18 cellular contexts compared by ENCODE assay signal in the genomic region with DNA sequence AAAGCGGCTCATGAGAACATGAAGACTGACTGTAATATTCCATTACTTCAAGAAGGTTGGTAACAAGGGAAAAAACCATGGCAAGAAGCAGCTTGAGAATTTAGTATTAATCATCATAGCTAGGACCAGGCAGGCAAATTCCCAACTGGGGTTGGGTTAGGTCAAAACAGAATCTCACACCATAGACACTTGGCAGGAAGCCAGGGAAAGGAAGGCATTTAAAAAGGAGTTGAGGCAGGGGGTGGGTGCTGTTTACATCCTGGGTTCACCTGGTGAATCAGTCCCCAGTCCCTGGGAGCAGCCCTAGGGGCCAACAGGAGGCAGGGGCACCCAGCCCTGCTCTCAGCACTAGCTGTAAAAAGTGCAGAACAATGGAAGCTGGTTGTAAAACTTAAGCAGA.
A peak's percentile ranks its signal among the peaks of the same experiment; 100 is the strongest.
DNase-seq lines count a peak whose midpoint lies in the region; ATAC-seq and TF ChIP-seq lines count a peak whose summit lies in the region.
"Had no signal": no experiment of that assay in that cellular context is flagged by ENCODE, and none has a peak within 500 bp of the region (broad histone marks: within the 10 kb centered on the region; RNA-seq: fewer than 3 reads in every experiment).

No MANE protein-coding gene starts in this region.

- H3K9me3 ChIP-seq in RWPE2 (ENCODE audit: severe bottlenecking), result no peaks in the 10 kb centered on the region
- no peaks in the 10 kb centered on the region for H3K9me3 ChIP-seq in gastrocnemius medialis
- H3K9me3 ChIP-seq: MG63, thoracic aorta had no signal

- H3K36me3 ChIP-seq in RWPE2 (ENCODE audit: low read depth) (no peaks in the 10 kb centered on the region), gastrocnemius medialis (no peaks in the 10 kb centered on the region)
- H3K36me3 ChIP-seq: MG63, thoracic aorta had no signal

- no peak overlapping the region for H3K27ac Mint-ChIP-seq in Calu3 (ENCODE audit: unreplicated experiment)
- no peak overlapping the region for H3K27ac Mint-ChIP-seq in activated CD4-positive, alpha-beta T cell treated with anti-CD3 and anti-CD28 coated beads for 36 hours
- H3K27ac Mint-ChIP-seq: activated naive CD4-positive, alpha-beta T cell treated with anti-CD3 and anti-CD28 coated beads, Interleukin-2, amount 50 U/mL, for 24 hours; B cell had no signal

- H3K36me3 Mint-ChIP-seq in Calu3 (ENCODE audit: insufficient read depth, unreplicated experiment), result no peaks in the 10 kb centered on the region
- H3K36me3 Mint-ChIP-seq in activated CD4-positive, alpha-beta T cell treated with anti-CD3 and anti-CD28 coated beads for 36 hours (ENCODE audit: low read depth), result no peaks in the 10 kb centered on the region
- H3K36me3 Mint-ChIP-seq: activated naive CD4-positive, alpha-beta T cell treated with anti-CD3 and anti-CD28 coated beads, Interleukin-2, amount 50 U/mL, for 24 hours had no signal

- TF ChIP-seq POLR2A in gastrocnemius medialis (IDR thresholded peaks at IDR 0.05), result no peak

- H3K27ac ChIP-seq in RWPE2 (ENCODE audit: poor library complexity, severe bottlenecking) (no peak overlapping the region), gastrocnemius medialis (no peak overlapping the region)
- H3K27ac ChIP-seq: SK-N-MC, thoracic aorta had no signal

- peaks cover 13% of the 10 kb centered on the region for H3K27me3 Mint-ChIP-seq in Calu3 (ENCODE audit: unreplicated experiment)
- no peaks in the 10 kb centered on the region for H3K27me3 Mint-ChIP-seq in activated CD4-positive, alpha-beta T cell treated with anti-CD3 and anti-CD28 coated beads for 36 hours
- H3K27me3 Mint-ChIP-seq: activated naive CD4-positive, alpha-beta T cell treated with anti-CD3 and anti-CD28 coated beads, Interleukin-2, amount 50 U/mL, for 24 hours had no signal

- peak; percentile 17 for DNase-seq in Calu3
- DNase-seq in HT-29 (ENCODE audit: low spot score), result peak; percentile 14
- peak; percentile 89 for DNase-seq in RWPE2 (ENCODE audit: low spot score)
- peak; percentile 76 for DNase-seq in kidney tubule cell (ENCODE audit: low spot score)
- no peak for DNase-seq in gastrocnemius medialis
- DNase-seq in SK-N-DZ (ENCODE audit: low spot score), result no peak
- DNase-seq in activated CD4-positive, alpha-beta T cell treated with anti-CD3 and anti-CD28 coated beads for 36 hours, result no peak
- DNase-seq: activated CD4-positive, alpha-beta T cell treated with anti-CD3 and anti-CD28 coated beads for 4 hours; hippocampal formation; left cardiac atrium; MG63; occipital lobe; OCI-M1 had no signal

- H3K4me3 Mint-ChIP-seq in Calu3 (ENCODE audit: low read depth, unreplicated experiment), result no peak overlapping the region
- no peak overlapping the region for H3K4me3 Mint-ChIP-seq in activated CD4-positive, alpha-beta T cell treated with anti-CD3 and anti-CD28 coated beads for 36 hours
- H3K4me3 Mint-ChIP-seq: activated naive CD4-positive, alpha-beta T cell treated with anti-CD3 and anti-CD28 coated beads, Interleukin-2, amount 50 U/mL, for 24 hours; B cell had no signal

- H3K4me1 ChIP-seq in RWPE2 (ENCODE audit: insufficient read depth, poor library complexity, severe bottlenecking), result peaks cover 13% of the 10 kb centered on the region
- H3K4me1 ChIP-seq in gastrocnemius medialis, result peaks cover 3 to 6% of the 10 kb centered on the region in 2 donors

- H3K4me3 ChIP-seq in RWPE2 (ENCODE audit: severe bottlenecking), result no peak overlapping the region
- no peak overlapping the region for H3K4me3 ChIP-seq in gastrocnemius medialis
- H3K4me3 ChIP-seq: MG63, SK-N-MC, thoracic aorta had no signal

- POLR2A ChIA-PET in activated CD4-positive, alpha-beta T cell treated with anti-CD3 and anti-CD28 coated beads for 36 hours (lab: Charles Lee), result no interaction called here

- no peaks in the 10 kb centered on the region for H3K4me1 Mint-ChIP-seq in Calu3 (ENCODE audit: low read depth, unreplicated experiment)
- no peaks in the 10 kb centered on the region for H3K4me1 Mint-ChIP-seq in activated CD4-positive, alpha-beta T cell treated with anti-CD3 and anti-CD28 coated beads for 36 hours
- H3K4me1 Mint-ChIP-seq: activated naive CD4-positive, alpha-beta T cell treated with anti-CD3 and anti-CD28 coated beads, Interleukin-2, amount 50 U/mL, for 24 hours; B cell had no signal

- TF ChIP-seq CTCF in Calu3 (IDR thresholded peaks at IDR 0.05; ENCODE audit: unreplicated experiment) (no peak), RWPE2 (IDR thresholded peaks at IDR 0.05; ENCODE audit: poor library complexity, severe bottlenecking) (no peak), gastrocnemius medialis (IDR thresholded peaks at IDR 0.05 in 4 of 5, conservative IDR thresholded peaks at IDR 0.05 in 1 of 5) (no peak)

- ATAC-seq in RWPE2 (ENCODE audit: low read depth) (peak; percentile 85), gastrocnemius medialis (no peak)
- ATAC-seq in activated CD4-positive, alpha-beta T cell treated with anti-CD3 and anti-CD28 coated beads for 36 hours, result no peak
- ATAC-seq: left cardiac atrium, sciatic nerve had no signal

- intact Hi-C loops in Calu3 (cut with micrococcal nuclease; ENCODE audit: unreplicated experiment) (loop anchor here (5.0 to 10.0 kb wide), 2 partner anchors 103 to 655 kb away; no protein-coding TSS in a partner anchor), gastrocnemius medialis (cut with DNase I; ENCODE audit: low total_unique reads) (loop anchor here (5.0 kb wide), 1 partner anchor 480 kb away; no protein-coding TSS in a partner anchor)
- intact Hi-C loops in activated CD4-positive, alpha-beta T cell treated with anti-CD3 and anti-CD28 coated beads for 36 hours (cut with DNase I, micrococcal nuclease), result no loop called here

- no TSS peak for BruUV-seq in Calu3 (replicated peaks; lab: Mats Ljungman, UMichigan)

- H3K9me3 Mint-ChIP-seq in Calu3 (ENCODE audit: low read depth, unreplicated experiment), result no peaks in the 10 kb centered on the region
- no peaks in the 10 kb centered on the region for H3K9me3 Mint-ChIP-seq in activated CD4-positive, alpha-beta T cell treated with anti-CD3 and anti-CD28 coated beads for 36 hours (ENCODE audit: low read depth)
- H3K9me3 Mint-ChIP-seq: activated naive CD4-positive, alpha-beta T cell treated with anti-CD3 and anti-CD28 coated beads, Interleukin-2, amount 50 U/mL, for 24 hours had no signal

- CTCF ChIA-PET in Calu3 (lab: Charles Lee), result interaction anchor here (0.6 to 1.9 kb wide), 5 partner anchors 33 to 483 kb away, joined by 3 to 10 read pairs (median 6); no protein-coding TSS in a partner anchor
- CTCF ChIA-PET in activated CD4-positive, alpha-beta T cell treated with anti-CD3 and anti-CD28 coated beads for 36 hours (lab: Charles Lee), result interaction anchor here (0.7 to 3.0 kb wide), 8 partner anchors 8 to 459 kb away, joined by 3 to 23 read pairs (median 4); no protein-coding TSS in a partner anchor

- H3K27me3 ChIP-seq in RWPE2 (ENCODE audit: insufficient read depth, poor library complexity, severe bottlenecking) (no peaks in the 10 kb centered on the region), gastrocnemius medialis (no peaks in the 10 kb centered on the region)
- H3K27me3 ChIP-seq: MG63 had no signal

- in situ Hi-C loops in gastrocnemius medialis (cut with MboI; ENCODE audit: low sequenced_read_pairs in 4 of 4), result loop anchor here in 3 of 4 donors (5.0 to 10.0 kb wide), 4 partner anchors 250 to 473 kb away; no protein-coding TSS in a partner anchor

Comparison
In these comparisons a context has a peak if more than half of its experiments do, and no peak if none do; other contexts are left out.
1. DNase-seq: peak in Calu3 (single experiment), HT-29 (single experiment), RWPE2 (single experiment) and kidney tubule cell (single experiment); none in gastrocnemius medialis (0 of 2), SK-N-DZ (single experiment) and activated CD4-positive, alpha-beta T cell treated with anti-CD3 and anti-CD28 coated beads for 36 hours (single experiment).
2. intact Hi-C loops: an anchor here in Calu3 (5.0 to 10.0 kb wide) and gastrocnemius medialis (5.0 kb wide); none called in activated CD4-positive, alpha-beta T cell treated with anti-CD3 and anti-CD28 coated beads for 36 hours.